ENCODE assay signal across 10 cellular contexts in the genomic region with DNA sequence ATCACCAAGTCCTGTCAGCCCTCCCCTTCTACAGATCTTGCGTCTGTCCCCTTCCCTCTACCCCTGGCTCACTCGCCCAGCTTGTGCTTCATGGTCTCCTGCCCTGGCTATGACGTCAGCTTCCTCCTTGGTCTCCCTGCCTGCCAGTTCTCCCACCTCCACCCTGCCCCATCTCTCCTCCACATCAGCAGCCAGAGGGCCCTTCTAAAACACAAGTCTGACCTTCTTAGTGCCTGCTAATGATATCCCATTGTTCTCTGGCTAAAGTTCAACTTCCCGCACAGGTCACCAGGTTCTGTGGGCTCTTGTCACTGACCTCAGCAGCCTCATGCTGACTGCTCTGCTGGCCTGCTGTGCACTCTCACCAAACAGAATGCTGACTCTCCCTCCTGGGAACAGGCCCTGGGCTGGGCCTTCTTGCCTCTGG. TPM values are rescaled to one million over a fixed set of nuclear protein-coding genes. Genes with fewer than 3 reads are reported as not detected.
DNase-seq lines count a peak whose midpoint lies in the region; ATAC-seq, FAIRE-seq and TF ChIP-seq lines count a peak whose summit lies in the region.
"Had no signal": no experiment of that assay in that cellular context is flagged by ENCODE, and none has a peak within 500 bp of the region (broad histone marks: within the 10 kb centered on the region; RNA-seq: fewer than 3 reads in every experiment).

No MANE protein-coding gene starts in this region.

- intact Hi-C loops in Right ventricle myocardium superior (cut with DNase I): no loop called here

- H2AFZ ChIP-seq in keratinocyte (ENCODE audit: control insufficient read depth, low read length): peak overlapping the region; percentile 1

- peaks cover 0 to 6% of the 10 kb centered on the region in 2 donors for H3K27me3 Mint-ChIP-seq in CD8-positive, alpha-beta memory T cell

- no peak overlapping the region for H3K4me3 Mint-ChIP-seq in CD8-positive, alpha-beta memory T cell

- no peaks in the 10 kb centered on the region for H4K20me1 ChIP-seq in keratinocyte (ENCODE audit: control insufficient read depth, extremely low read depth, insufficient read depth, low read length)

- in situ Hi-C loops in astrocyte of the spinal cord (cut with HindIII; ENCODE audit: low sequenced_read_pairs): no loop called here

- H3K27ac ChIP-seq in right atrium auricular region: no peak overlapping the region
- no peak overlapping the region for H3K27ac ChIP-seq in keratinocyte (ENCODE audit: control insufficient read depth, insufficient read depth, low read length)
- H3K27ac ChIP-seq in CD8-positive, alpha-beta memory T cell (ENCODE audit: low read depth, low read length): no peak overlapping the region
- H3K27ac ChIP-seq: stomach had no signal

- TF ChIP-seq CTCF in right atrium auricular region (IDR thresholded peaks at IDR 0.05) (no peak), astrocyte of the spinal cord (IDR thresholded peaks at IDR 0.05; ENCODE audit: low read depth, low read length) (no peak), keratinocyte (optimal IDR thresholded peaks at IDR 0.05 in 1 of 3, IDR thresholded peaks at IDR 0.05 in 1 of 3, conservative IDR thresholded peaks at IDR 0.05 in 1 of 3; ENCODE audit: extremely low read depth in 1 of 3, insufficient read depth in 2 of 3, low read length in 3 of 3) (no peak)

- CTCF ChIA-PET in CD8-positive, alpha-beta memory T cell (lab: Charles Lee): interaction anchor here (0.6 kb wide), 1 partner anchor 47 kb away, joined by 3 read pairs; no protein-coding TSS in a partner anchor

- H3K4me2 ChIP-seq in keratinocyte (ENCODE audit: control insufficient read depth, extremely low read depth, insufficient read depth, low read depth, low read length): peak overlapping the region; percentile 31

- H3K4me1 ChIP-seq in right atrium auricular region (peaks cover 0 to 12% of the 10 kb centered on the region in 2 donors), keratinocyte (ENCODE audit: control insufficient read depth, extremely low read depth, insufficient read depth, low read length) (peaks cover 23% of the 10 kb centered on the region)
- H3K4me1 ChIP-seq in CD8-positive, alpha-beta memory T cell (ENCODE audit: insufficient read depth, low read length): no peaks in the 10 kb centered on the region

- no peak overlapping the region for H3K9ac ChIP-seq in keratinocyte (ENCODE audit: control insufficient read depth, extremely low read depth, insufficient read depth, low read length)

- POLR2A ChIA-PET in CD8-positive, alpha-beta memory T cell (lab: Charles Lee): no interaction called here

- H3K79me2 ChIP-seq in keratinocyte (ENCODE audit: control insufficient read depth, insufficient read depth, low read length): no peaks in the 10 kb centered on the region

- no peaks in the 10 kb centered on the region for H3K4me1 Mint-ChIP-seq in CD8-positive, alpha-beta memory T cell

- no peaks in the 10 kb centered on the region for H3K36me3 Mint-ChIP-seq in CD8-positive, alpha-beta memory T cell

- H3K36me3 ChIP-seq in right atrium auricular region (no peaks in the 10 kb centered on the region), keratinocyte (ENCODE audit: control insufficient read depth in 2 of 2, extremely low read depth in 1 of 2, insufficient read depth in 2 of 2, low read length in 2 of 2) (no peaks in the 10 kb centered on the region)
- H3K36me3 ChIP-seq in CD8-positive, alpha-beta memory T cell (ENCODE audit: insufficient read depth, low read length): no peaks in the 10 kb centered on the region
- H3K36me3 ChIP-seq: stomach had no signal

- H3K4me3 ChIP-seq in right atrium auricular region (no peak overlapping the region), astrocyte of the spinal cord (ENCODE audit: low read depth, low read length) (no peak overlapping the region), keratinocyte (ENCODE audit: control insufficient read depth in 2 of 3, extremely low read depth in 1 of 3, insufficient read depth in 2 of 3, low read depth in 1 of 3, low read length in 3 of 3) (no peak overlapping the region)
- no peak overlapping the region for H3K4me3 ChIP-seq in CD8-positive, alpha-beta memory T cell (ENCODE audit: low read length)
- H3K4me3 ChIP-seq: stomach had no signal

- no peaks in the 10 kb centered on the region for H3K9me3 ChIP-seq in right atrium auricular region
- no peaks in the 10 kb centered on the region for H3K9me3 ChIP-seq in keratinocyte (ENCODE audit: control insufficient read depth, low read depth, low read length)
- no peaks in the 10 kb centered on the region for H3K9me3 ChIP-seq in CD8-positive, alpha-beta memory T cell (ENCODE audit: low read length)
- H3K9me3 ChIP-seq: stomach had no signal

- no peaks in the 10 kb centered on the region for H3K9me3 Mint-ChIP-seq in CD8-positive, alpha-beta memory T cell

- H3K9me1 ChIP-seq in keratinocyte (ENCODE audit: control insufficient read depth, extremely low read depth, insufficient read depth, low read length): no peaks in the 10 kb centered on the region

- FAIRE-seq in keratinocyte (lab: Jason Lieb, UNC): peak; percentile 20

- ATAC-seq in Right ventricle myocardium superior (ENCODE audit: poor library complexity): peak; percentile 53

- dilution Hi-C loops in keratinocyte (cut with MboI; ENCODE audit: extremely low pct_ligation_motif_present, low sequenced_read_pairs): no loop called here

- no peak for DNase-seq in Right ventricle myocardium superior
- DNase-seq in right atrium auricular region (ENCODE audit: low spot score): no peak
- peak; percentile 35 for DNase-seq in astrocyte of the spinal cord (ENCODE audit: low read depth, low spot score)
- DNase-seq in keratinocyte (ENCODE audit: low read depth, low spot score): no peak
- no peak for DNase-seq in activated effector memory CD4-positive, alpha-beta T cell treated with anti-CD3 and anti-CD28 coated beads, Interleukin-2, amount 50 U/mL, for 16 hours
- DNase-seq in NCI-H524 treated with DMSO at 0.1 percent for 48 hours (lab: John Stamatoyannopoulos, UW): no peak
- DNase-seq in CD8-positive, alpha-beta memory T cell: no peak
- no peak for DNase-seq in ecto neural progenitor cell (ENCODE audit: low spot score)
- DNase-seq: erythroblast, stomach had no signal

- H3K27ac Mint-ChIP-seq in CD8-positive, alpha-beta memory T cell: peak overlapping the region in 2 of 8 donors; percentile 5 to 65

- no peaks in the 10 kb centered on the region for H3K27me3 ChIP-seq in right atrium auricular region
- H3K27me3 ChIP-seq in keratinocyte (ENCODE audit: control insufficient read depth, extremely low read depth, insufficient read depth, low read length): no peaks in the 10 kb centered on the region
- no peaks in the 10 kb centered on the region for H3K27me3 ChIP-seq in CD8-positive, alpha-beta memory T cell (ENCODE audit: insufficient read depth, low read length, poor library complexity, severe bottlenecking)

RNA-seq across cellular contexts. Expression of a gene that starts 24.6 kb away (rescaled TPM):
- total RNA-seq in Right ventricle myocardium superior (1.2 TPM), right atrium auricular region (1 to 10 TPM in 1 of 2 donors, under 1 TPM in 1; 0.70 to 1.3 TPM)
- 5.1 to 7.7 TPM (median 5.4 TPM) in 3 replicates for polyA plus RNA-seq in keratinocyte
- polyA plus RNA-seq in keratinocyte (2011; ENCODE audit: low read depth): 5.5 TPM
- polyA plus RNA-seq in keratinocyte (2011; cell fraction: cytosol; rRNA removed): 4.5 and 5.2 TPM in 2 replicates
- polyA plus RNA-seq in keratinocyte (2011; cell fraction: nucleus; rRNA removed): 5.9 and 6.0 TPM in 2 replicates
- polyA plus RNA-seq in keratinocyte (2012; ENCODE audit: low replicate concordance): 3.8 and 13.1 TPM in 2 replicates
- polyA minus RNA-seq in keratinocyte: 1.7 to 7.6 TPM (median 4.8 TPM) in 3 replicates
- polyA minus RNA-seq in keratinocyte (2011; cell fraction: cytosol; rRNA and poly(A)+ RNA removed): 8.2 TPM
- 4.1 and 4.7 TPM in 2 replicates for polyA minus RNA-seq in keratinocyte (2011; cell fraction: nucleus; rRNA and poly(A)+ RNA removed)
- under 1 TPM in 1 of 2 experiments, not detected in 1; 0.24 TPM for total RNA-seq in CD8-positive, alpha-beta memory T cell
- polyA plus RNA-seq in CD8-positive, alpha-beta memory T cell: not detected

RNA-seq across cellular contexts. Expression of a gene that starts 28.6 kb away (rescaled TPM):
- total RNA-seq in Right ventricle myocardium superior: 0.22 TPM
- 1 to 10 TPM; 2.6 to 5.1 TPM for total RNA-seq in right atrium auricular region
- polyA plus RNA-seq in keratinocyte: 50.1 to 62.5 TPM (median 57.0 TPM) in 3 replicates
- 12.6 TPM for polyA plus RNA-seq in keratinocyte (2011; ENCODE audit: low read depth)
- polyA plus RNA-seq in keratinocyte (2011; cell fraction: cytosol; rRNA removed): 27.3 and 32.3 TPM in 2 replicates
- polyA plus RNA-seq in keratinocyte (2011; cell fraction: nucleus; rRNA removed): 199 and 235 TPM in 2 replicates
- 33.2 and 47.8 TPM in 2 replicates for polyA plus RNA-seq in keratinocyte (2012; ENCODE audit: low replicate concordance)
- 59.1 to 118 TPM (median 79.8 TPM) in 3 replicates for polyA minus RNA-seq in keratinocyte
- polyA minus RNA-seq in keratinocyte (2011; cell fraction: cytosol; rRNA and poly(A)+ RNA removed): 25.9 TPM
- 60.7 and 73.3 TPM in 2 replicates for polyA minus RNA-seq in keratinocyte (2011; cell fraction: nucleus; rRNA and poly(A)+ RNA removed)
- 10 to 100 TPM; 23.8 to 28.7 TPM for total RNA-seq in CD8-positive, alpha-beta memory T cell
- 0.13 TPM for polyA plus RNA-seq in CD8-positive, alpha-beta memory T cell

RNA-seq across cellular contexts. Expression of a gene that starts 43.1 kb away (rescaled TPM):
- total RNA-seq in Right ventricle myocardium superior: 17.1 TPM
- total RNA-seq in right atrium auricular region: 10 to 100 TPM; 12.8 to 21.8 TPM
- 19.6 to 27.0 TPM (median 21.2 TPM) in 3 replicates for polyA plus RNA-seq in keratinocyte
- polyA plus RNA-seq in keratinocyte (2011; ENCODE audit: low read depth): 27.3 TPM
- polyA plus RNA-seq in keratinocyte (2011; cell fraction: cytosol; rRNA removed): 13.0 and 19.5 TPM in 2 replicates
- polyA plus RNA-seq in keratinocyte (2011; cell fraction: nucleus; rRNA removed): 30.1 and 38.7 TPM in 2 replicates
- 15.8 and 18.6 TPM in 2 replicates for polyA plus RNA-seq in keratinocyte (2012; ENCODE audit: low replicate concordance)
- polyA minus RNA-seq in keratinocyte: 7.8 to 27.4 TPM (median 19.6 TPM) in 3 replicates
- 14.4 TPM for polyA minus RNA-seq in keratinocyte (2011; cell fraction: cytosol; rRNA and poly(A)+ RNA removed)
- 14.7 and 20.9 TPM in 2 replicates for polyA minus RNA-seq in keratinocyte (2011; cell fraction: nucleus; rRNA and poly(A)+ RNA removed)
- total RNA-seq in CD8-positive, alpha-beta memory T cell: 10 to 100 TPM; 33.1 to 34.0 TPM
- 10.3 TPM for polyA plus RNA-seq in CD8-positive, alpha-beta memory T cell

Comparison
In these comparisons a context has a peak if more than half of its experiments do, and no peak if none do; other contexts are left out.
1. RNA of a gene that starts 28.6 kb away (total RNA-seq): 23.8 to 28.7 TPM in CD8-positive, alpha-beta memory T cell; 2.6 to 5.1 TPM in right atrium auricular region and 0.22 TPM in Right ventricle myocardium superior (single experiment); every median in the first group is over 4 times any median in the second.